In the genomic region with DNA sequence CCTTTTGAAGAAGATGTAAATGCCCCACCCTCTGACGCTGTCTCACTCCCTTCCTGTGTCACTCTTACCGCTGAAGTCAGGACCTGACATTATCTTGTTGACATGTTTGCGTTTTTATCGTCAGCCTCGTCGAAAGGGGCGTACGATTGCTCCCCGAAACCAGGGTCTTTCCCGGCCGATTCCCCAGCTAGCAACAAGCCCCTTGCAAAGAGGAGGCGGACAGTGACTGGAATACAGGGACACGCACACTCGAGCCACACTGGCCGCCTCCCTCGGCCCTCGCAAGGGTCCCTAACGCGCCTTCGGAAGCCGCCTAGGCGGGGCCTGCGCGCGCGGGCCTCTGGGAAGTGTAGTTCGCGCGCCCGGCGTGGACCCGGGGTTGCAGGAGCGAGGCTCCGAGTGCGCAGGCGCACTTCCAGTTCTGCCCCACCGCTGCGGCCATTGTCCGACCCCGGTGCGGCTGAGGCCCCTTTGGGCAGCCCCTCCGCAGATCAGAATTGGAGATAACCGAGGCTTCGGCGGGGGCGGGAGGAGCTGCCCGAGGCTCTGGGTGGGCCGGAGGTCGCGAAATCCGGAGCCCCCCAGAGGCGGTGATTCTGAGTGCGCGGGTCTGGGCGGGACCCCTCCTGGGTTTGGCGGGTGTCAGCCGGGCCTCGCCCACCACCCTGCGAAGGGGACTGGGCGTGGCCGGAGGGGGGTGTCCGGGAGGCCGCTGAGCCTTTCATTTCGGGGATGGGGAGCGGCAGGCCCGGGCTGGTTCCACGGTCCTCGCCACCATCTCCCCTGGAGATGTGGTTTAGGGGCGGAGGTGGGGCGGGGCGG, we compare ENCODE assay signal across 8 cellular contexts. TPM values are rescaled to one million over a fixed set of nuclear protein-coding genes. Genes with fewer than 3 reads are reported as not detected.
DNase-seq lines count a peak whose midpoint lies in the region; ATAC-seq and TF ChIP-seq lines count a peak whose summit lies in the region.

ZFP90 (plus strand) TSS at position 412 of the 822 bp plus-strand sequence. CDS start 502 bp downstream, outside the sequence.

- intact Hi-C loops in activated CD4-positive, alpha-beta memory T cell treated with anti-CD3 and anti-CD28 coated beads for 36 hours (cut with micrococcal nuclease), result loop anchor here (1.0 to 10.0 kb wide), 2 partner anchors 9 to 216 kb away; no protein-coding TSS in a partner anchor
- intact Hi-C loops in lower lobe of right lung (cut with DNase I), result no loop called here

- H3K9me3 ChIP-seq in BLaER1 treated with 17β-estradiol and CSF1 and Interleukin-3, amounts not matched to agents 10 nM and 100 nM (replicated peaks in 1 of 11), result peaks cover 29 to 50% (median 39%) of the 10 kb centered on the region in 11 experiments
- H3K9me3 ChIP-seq in lower lobe of right lung, result no peaks in the 10 kb centered on the region

- CTCF ChIA-PET in activated CD4-positive, alpha-beta memory T cell treated with anti-CD3 and anti-CD28 coated beads for 36 hours (lab: Charles Lee), result interaction anchor here (0.7 to 3.9 kb wide), 3 partner anchors 11 to 585 kb away, joined by 3 to 29 read pairs (median 3); no protein-coding TSS in a partner anchor

- peaks cover 16% of the 10 kb centered on the region for H3K4me1 Mint-ChIP-seq in activated CD4-positive, alpha-beta memory T cell treated with anti-CD3 and anti-CD28 coated beads for 36 hours (ENCODE audit: low read depth)

- DNase-seq in NCI-H748 treated with DMSO at 0.1 percent for 48 hours (lab: John Stamatoyannopoulos, UW), result peak; percentile 55
- peak; percentile 90 for DNase-seq in activated CD4-positive, alpha-beta memory T cell treated with anti-CD3 and anti-CD28 coated beads for 36 hours
- DNase-seq in ecto neural progenitor cell (ENCODE audit: low spot score), result peak; percentile 94
- peak; percentile 94 for DNase-seq in lower lobe of right lung
- peak; percentile 56 to 74 (median 64) for DNase-seq in stimulated activated CD4-positive, alpha-beta T cell treated with anti-CD3 and anti-CD28 coated beads, TNF-alpha, amount 100 ng/mL, for 1 hour (ENCODE audit: low read depth in 3 of 3, low spot score in 1 of 3)

- ATAC-seq in GM19351 (IDR thresholded peaks at IDR 0.05; ENCODE audit: unreplicated experiment) (peak; percentile 81), HG03520 (IDR thresholded peaks at IDR 0.05; ENCODE audit: unreplicated experiment) (peak; percentile 97), lower lobe of right lung (peak; percentile 99 to 100)

- no peaks in the 10 kb centered on the region for H3K27me3 ChIP-seq in BLaER1 treated with 17β-estradiol and CSF1 and Interleukin-3, amounts not matched to agents 10 nM and 100 nM
- no peaks in the 10 kb centered on the region for H3K27me3 ChIP-seq in lower lobe of right lung (ENCODE audit: low read depth)

- peak within 1 kb of the TSS; percentile 98 for H3K27ac Mint-ChIP-seq in activated CD4-positive, alpha-beta memory T cell treated with anti-CD3 and anti-CD28 coated beads for 36 hours

- H3K36me3 ChIP-seq in BLaER1 treated with 17β-estradiol and CSF1 and Interleukin-3, amounts not matched to agents 10 nM and 100 nM, result peaks cover 28 to 40% (median 34%) of the 10 kb centered on the region in 11 experiments
- H3K36me3 ChIP-seq in lower lobe of right lung, result peaks cover 11% of the 10 kb centered on the region

- POLR2A ChIA-PET in activated CD4-positive, alpha-beta memory T cell treated with anti-CD3 and anti-CD28 coated beads for 36 hours (lab: Charles Lee), result interaction anchor here (1.0 kb wide), 1 partner anchor 129 kb away, joined by 3 read pairs; no protein-coding TSS in a partner anchor

- peak within 1 kb of the TSS; percentile 94 for H3K4me3 Mint-ChIP-seq in activated CD4-positive, alpha-beta memory T cell treated with anti-CD3 and anti-CD28 coated beads for 36 hours

- H3K27me3 Mint-ChIP-seq in activated CD4-positive, alpha-beta memory T cell treated with anti-CD3 and anti-CD28 coated beads for 36 hours, result no peaks in the 10 kb centered on the region

- peak within 1 kb of the TSS; percentile 83 to 97 (median 90) for H3K4me3 ChIP-seq in BLaER1 treated with 17β-estradiol and CSF1 and Interleukin-3, amounts not matched to agents 10 nM and 100 nM
- peak within 1 kb of the TSS; percentile 95 for H3K4me3 ChIP-seq in lower lobe of right lung

- peak within 1 kb of the TSS; percentile 87 to 99 (median 97) for H3K4me2 ChIP-seq in BLaER1 treated with 17β-estradiol and CSF1 and Interleukin-3, amounts not matched to agents 10 nM and 100 nM

- peaks cover 5% of the 10 kb centered on the region for H3K9me3 Mint-ChIP-seq in activated CD4-positive, alpha-beta memory T cell treated with anti-CD3 and anti-CD28 coated beads for 36 hours

- H3K9ac ChIP-seq in BLaER1 treated with 17β-estradiol and CSF1 and Interleukin-3, amounts not matched to agents 10 nM and 100 nM, result peak within 1 kb of the TSS; percentile 83 to 92 (median 89)

- H4K20me1 ChIP-seq in BLaER1 treated with 17β-estradiol and CSF1 and Interleukin-3, amounts not matched to agents 10 nM and 100 nM, result no peaks in the 10 kb centered on the region

- peaks cover 43% of the 10 kb centered on the region for H3K36me3 Mint-ChIP-seq in activated CD4-positive, alpha-beta memory T cell treated with anti-CD3 and anti-CD28 coated beads for 36 hours

- H3K27ac ChIP-seq in BLaER1 treated with 17β-estradiol and CSF1 and Interleukin-3, amounts not matched to agents 10 nM and 100 nM, result peak within 1 kb of the TSS; percentile 75 to 90 (median 83)
- peak within 1 kb of the TSS; percentile 87 for H3K27ac ChIP-seq in lower lobe of right lung

- H3K4me1 ChIP-seq in BLaER1 treated with 17β-estradiol and CSF1 and Interleukin-3, amounts not matched to agents 10 nM and 100 nM, result peaks cover 5 to 13% (median 9%) of the 10 kb centered on the region in 10 experiments; a peak in 18 of 20 replicates
- H3K4me1 ChIP-seq in lower lobe of right lung, result peaks cover 9% of the 10 kb centered on the region

- no peak for TF ChIP-seq CTCF in lower lobe of right lung (IDR thresholded peaks at IDR 0.05)

RNA-seq across cellular contexts. Expression of gene ZFP90, which starts in this region (rescaled TPM):
- total RNA-seq in activated CD4-positive, alpha-beta memory T cell treated with anti-CD3 and anti-CD28 coated beads for 36 hours, result 10 to 100 TPM; 36.6 to 40.2 TPM
- total RNA-seq in lower lobe of right lung, result 25.7 TPM

Comparison
In these comparisons a context has a peak if more than half of its experiments do, and no peak if none do; other contexts are left out.
1. Peak in every context shown above with its lines: DNase-seq, ATAC-seq, H3K4me3 ChIP-seq and H3K27ac ChIP-seq.